In the genomic region with DNA sequence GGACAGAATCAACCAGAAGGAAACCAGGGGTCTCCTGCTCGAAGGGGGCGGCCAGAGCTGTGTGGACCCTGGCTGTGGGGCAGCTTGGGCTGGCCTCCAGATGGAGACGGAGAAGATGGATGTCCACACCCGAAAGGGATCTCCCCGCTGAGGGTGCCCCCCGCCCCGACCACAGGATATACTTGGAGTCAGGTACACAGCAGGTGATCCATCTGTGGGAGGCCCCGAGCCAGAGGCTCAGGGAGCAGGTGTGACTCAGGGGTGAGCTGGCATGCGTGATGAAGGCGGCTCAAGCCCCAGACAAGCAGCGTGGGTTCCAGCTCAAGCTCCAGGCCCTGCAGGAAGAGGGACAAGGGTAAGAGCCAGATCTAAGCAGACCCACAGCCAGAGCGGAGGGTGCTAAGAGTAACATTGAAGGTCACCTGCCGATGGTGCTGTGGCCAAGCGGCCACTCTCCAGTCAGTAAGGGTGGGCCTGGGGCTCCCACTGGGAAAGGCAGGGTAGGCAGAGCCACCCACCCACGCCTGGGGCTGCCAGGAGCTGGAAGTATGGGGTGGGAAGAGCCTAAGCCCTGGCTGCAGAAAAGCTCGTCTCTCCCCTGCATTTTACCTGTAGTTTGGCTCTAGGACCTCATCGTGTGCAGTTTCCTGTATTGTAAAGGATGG, we compare ENCODE assay signal across 25 cellular contexts. TPM values are rescaled to one million over a fixed set of nuclear protein-coding genes. Genes with fewer than 3 reads are reported as not detected.
DNase-seq lines count a peak whose midpoint lies in the region; ATAC-seq and TF ChIP-seq lines count a peak whose summit lies in the region.
"Had no signal": no experiment of that assay in that cellular context is flagged by ENCODE, and none has a peak within 500 bp of the region (broad histone marks: within the 10 kb centered on the region; RNA-seq: fewer than 3 reads in every experiment).

No MANE protein-coding gene starts in this region.

- POLR2A ChIA-PET in RWPE1 (lab: Yijun Ruan, JAX; ENCODE audit: low non-redundant PET), result no interaction called here

- H3K27ac ChIP-seq in RWPE1, result no peak overlapping the region
- H3K27ac ChIP-seq in testis, result no peak overlapping the region
- H3K27ac ChIP-seq: heart right ventricle, ovary, right atrium auricular region, thoracic aorta had no signal

- DNase-seq in activated effector memory CD4-positive, alpha-beta T cell treated with anti-CD3 and anti-CD28 coated beads, Interleukin-2, amount 50 U/mL, for 16 hours, result peak; percentile 53
- DNase-seq in activated effector memory CD4-positive, alpha-beta T cell treated with Interleukin-2 at 50 U/mL for 16 hours, result no peak
- DNase-seq in RWPE1 (ENCODE audit: low spot score), result peak; percentile 81
- peak; percentile 81 for DNase-seq in epithelial cell of esophagus (ENCODE audit: low read depth)
- peak; percentile 12 for DNase-seq in testis
- DNase-seq in stimulated activated CD4-positive, alpha-beta T cell treated with anti-CD3 and anti-CD28 coated beads, Interleukin-2, amount 100 ng/mL, for 48 hours, result no peak
- no peak for DNase-seq in hypothalamus (lab: John Stamatoyannopoulos, UW)
- DNase-seq: ACHN; activated CD4-positive, alpha-beta T cell treated with anti-CD3 and anti-CD28 coated beads for 36 hours; COR-L47; DND-41; effector CD4-positive, alpha-beta T cell; heart right ventricle; left ventricle myocardium superior; MG63; midbrain; naive thymus-derived CD8-positive, alpha-beta T cell; NCI-H1417; NCI-H510A treated with DMSO at 0.1 percent for 48 hours; ovary; stimulated activated naive CD4-positive, alpha-beta T cell had no signal

- H3K4me1 ChIP-seq in testis, result no peaks in the 10 kb centered on the region
- H3K4me1 ChIP-seq: heart right ventricle, right atrium auricular region had no signal

- H3K4me3 ChIP-seq in epithelial cell of esophagus (ENCODE audit: low read length) (no peak overlapping the region), testis (no peak overlapping the region)
- H3K4me3 ChIP-seq: GM12878, heart right ventricle, MG63, ovary, right atrium auricular region, thoracic aorta had no signal

- H3K36me3 ChIP-seq in testis (ENCODE audit: low read depth, missing control alignments), result no peaks in the 10 kb centered on the region
- H3K36me3 ChIP-seq: heart right ventricle, MG63, ovary, right atrium auricular region, thoracic aorta had no signal

- intact Hi-C loops in testis (cut with DNase I; ENCODE audit: low total_unique reads), result no loop called here

- H3K27me3 ChIP-seq in testis, result no peaks in the 10 kb centered on the region
- H3K27me3 ChIP-seq: MG63, ovary, right atrium auricular region had no signal

- 84 to 87% methylated on average over 8 to 17 of the region's 17 CpGs for WGBS in testis, 2 donors

- no peak for ATAC-seq in GM19467 (IDR thresholded peaks at IDR 0.05; ENCODE audit: unreplicated experiment)
- ATAC-seq: activated CD4-positive, alpha-beta T cell treated with anti-CD3 and anti-CD28 coated beads for 36 hours; GM12878; left ventricle myocardium superior; naive thymus-derived CD8-positive, alpha-beta T cell had no signal

- H3K9me3 ChIP-seq in testis, result no peaks in the 10 kb centered on the region
- H3K9me3 ChIP-seq: heart right ventricle, MG63, ovary, right atrium auricular region, thoracic aorta had no signal

- TF ChIP-seq POLR2A in testis (IDR thresholded peaks at IDR 0.05), result no peak

- CTCF ChIA-PET in RWPE1 (lab: Yijun Ruan, JAX), result interaction anchor here (0.8 to 2.3 kb wide), 3 partner anchors 101 to 888 kb away, joined by 3 to 5 read pairs (median 3); no protein-coding TSS in a partner anchor

- TF ChIP-seq CTCF in RWPE1 (conservative IDR thresholded peaks at IDR 0.05; ENCODE audit: low read depth), result no peak
- TF ChIP-seq CTCF in epithelial cell of esophagus (IDR thresholded peaks at IDR 0.05; ENCODE audit: insufficient read depth, low read depth, low read length, missing control alignments), result no peak
- no peak for TF ChIP-seq CTCF in testis (IDR thresholded peaks at IDR 0.05)

RNA-seq across cellular contexts. Expression of a gene that starts 30.6 kb away (rescaled TPM):
- 10 to 100 TPM; 26.2 to 30.7 TPM for total RNA-seq in testis
- polyA plus RNA-seq in testis (ENCODE audit: insufficient read depth, low read depth, low replicate concordance), result 13.6 TPM
- polyA plus RNA-seq: GM12878 had no signal

Comparison
In these comparisons a context has a peak if more than half of its experiments do, and no peak if none do; other contexts are left out.
1. DNase-seq: peak in activated effector memory CD4-positive, alpha-beta T cell treated with anti-CD3 and anti-CD28 coated beads, Interleukin-2, amount 50 U/mL, for 16 hours (single experiment), RWPE1 (single experiment), epithelial cell of esophagus (single experiment) and testis (single experiment); none in activated effector memory CD4-positive, alpha-beta T cell treated with Interleukin-2 at 50 U/mL for 16 hours (single experiment), stimulated activated CD4-positive, alpha-beta T cell treated with anti-CD3 and anti-CD28 coated beads, Interleukin-2, amount 100 ng/mL, for 48 hours (0 of 2) and hypothalamus (0 of 51).